ENCODE assay signal across 15 cellular contexts in the genomic region with DNA sequence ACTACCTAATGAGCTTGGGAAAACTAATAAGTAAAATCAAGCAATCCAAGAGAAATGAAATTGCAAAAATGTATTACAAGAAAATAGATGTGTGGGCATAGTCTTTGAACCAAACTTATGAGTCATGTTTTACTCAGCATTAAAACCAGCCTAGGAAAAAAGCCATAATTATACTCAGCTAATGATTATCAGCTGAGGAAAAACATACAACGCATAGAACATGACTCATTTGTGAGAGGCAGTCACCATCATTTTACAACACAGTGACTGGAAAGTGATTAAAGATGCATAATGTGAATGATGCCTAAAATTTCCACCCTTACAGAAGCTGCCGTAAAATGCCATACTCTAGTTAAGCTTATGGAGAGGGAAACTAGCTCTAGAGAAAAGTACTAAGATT.
DNase-seq lines count a peak whose midpoint lies in the region; ATAC-seq and TF ChIP-seq lines count a peak whose summit lies in the region.
"Had no signal": no experiment of that assay in that cellular context is flagged by ENCODE, and none has a peak within 500 bp of the region (broad histone marks: within the 10 kb centered on the region; RNA-seq: fewer than 3 reads in every experiment).

No MANE protein-coding gene starts in this region.

- no peak overlapping the region for H3K27ac ChIP-seq in breast epithelium
- H3K27ac ChIP-seq in PC-3 (ENCODE audit: low read length): no peak overlapping the region; the same call in 1 of the 2 replicates
- H3K27ac ChIP-seq: uterus had no signal

- H3K9me3 ChIP-seq in breast epithelium (peaks cover 0 to 11% of the 10 kb centered on the region in 2 donors), PC-3 (ENCODE audit: low read length) (no peaks in the 10 kb centered on the region)
- H3K9me3 ChIP-seq: BE2C, uterus had no signal

- no peak overlapping the region for H3K4me3 ChIP-seq in breast epithelium
- no peak overlapping the region for H3K4me3 ChIP-seq in PC-3 (ENCODE audit: low read length)
- H3K4me3 ChIP-seq: uterus had no signal

- H3K9me2 ChIP-seq in PC-3 (replicated peaks; ENCODE audit: low read length): no peaks in the 10 kb centered on the region

- H3K36me3 ChIP-seq in breast epithelium (no peaks in the 10 kb centered on the region), PC-3 (ENCODE audit: low read depth, low read length) (no peaks in the 10 kb centered on the region)
- H3K36me3 ChIP-seq: BE2C, uterus had no signal

- H3F3A ChIP-seq in PC-3 (ENCODE audit: low read length, unreplicated experiment): no peaks in the 10 kb centered on the region

- H3K27ac Mint-ChIP-seq in MCF 10A (ENCODE audit: low read depth, unreplicated experiment): no peak overlapping the region
- H3K27ac Mint-ChIP-seq: T-helper 2 cell treated with Interferon-gamma antibody and Interleukin-4, amounts not matched to agents 5 μg/mL and 100 μg/mL, for 36 hours had no signal

- peak; percentile 91 for ATAC-seq in PC-3
- no peak for ATAC-seq in HG02759 (IDR thresholded peaks at IDR 0.05; ENCODE audit: unreplicated experiment)
- no peak for ATAC-seq in GM18907 (IDR thresholded peaks at IDR 0.05; ENCODE audit: unreplicated experiment)
- ATAC-seq in HG02623 (IDR thresholded peaks at IDR 0.05; ENCODE audit: unreplicated experiment): no peak
- ATAC-seq: left ventricle myocardium superior had no signal

- H3K4me2 ChIP-seq in PC-3 (ENCODE audit: low read length): peak overlapping the region; percentile 35

- intact Hi-C loops in MCF 10A (cut with micrococcal nuclease) (no loop called here), breast epithelium (cut with DNase I; ENCODE audit: low total_unique reads) (no loop called here), PC-3 (cut with micrococcal nuclease) (no loop called here)

- H3K27me3 ChIP-seq in breast epithelium (no peaks in the 10 kb centered on the region), PC-3 (ENCODE audit: low read length) (no peaks in the 10 kb centered on the region)
- H3K27me3 ChIP-seq: BE2C, uterus had no signal

- TF ChIP-seq CTCF in MCF 10A (IDR thresholded peaks at IDR 0.05; ENCODE audit: unreplicated experiment) (no peak), breast epithelium (IDR thresholded peaks at IDR 0.05) (no peak), PC-3 (conservative IDR thresholded peaks at IDR 0.05; ENCODE audit: low read depth, low read length) (no peak)

- CTCF ChIA-PET in MCF 10A (lab: Yijun Ruan, JAX) (interaction anchor here (0.7 to 1.1 kb wide), 2 partner anchors 238 to 266 kb away, joined by 3 read pairs; a partner anchor contains a TSS), PC-3 (lab: Charles Lee) (no interaction called here)

- no peaks in the 10 kb centered on the region for H3K9me3 Mint-ChIP-seq in MCF 10A (ENCODE audit: unreplicated experiment)
- H3K9me3 Mint-ChIP-seq: T-helper 2 cell treated with Interferon-gamma antibody and Interleukin-4, amounts not matched to agents 5 μg/mL and 100 μg/mL, for 36 hours had no signal

- H3K4me1 Mint-ChIP-seq in MCF 10A (ENCODE audit: insufficient read depth, unreplicated experiment): no peaks in the 10 kb centered on the region

- POLR2A ChIA-PET in MCF 10A (lab: Yijun Ruan, JAX): interaction anchor here (0.9 kb wide), 3 partner anchors 9 to 282 kb away, joined by 3 read pairs; a partner anchor contains a TSS
- POLR2A ChIA-PET in PC-3 (lab: Charles Lee; ENCODE audit: unreplicated experiment): interaction anchor here (0.7 kb wide), 1 partner anchor 99 kb away, joined by 4 read pairs; no protein-coding TSS in a partner anchor

- no peak overlapping the region for H3K4me3 Mint-ChIP-seq in MCF 10A (ENCODE audit: unreplicated experiment)
- H3K4me3 Mint-ChIP-seq: T-helper 2 cell treated with Interferon-gamma antibody and Interleukin-4, amounts not matched to agents 5 μg/mL and 100 μg/mL, for 36 hours had no signal

- DNase-seq in MCF 10A (ENCODE audit: unreplicated experiment) (peak; percentile 64), breast epithelium (ENCODE audit: low spot score in 2 of 2) (no peak), PC-3 (peak; percentile 79), fibroblast of gingiva (ENCODE audit: low read depth) (peak; percentile 57)
- no peak for DNase-seq in activated CD4-positive, alpha-beta T cell treated with anti-CD3 and anti-CD28 coated beads for 48 hours
- DNase-seq: BE2C, dermis blood vessel endothelial cell, left ventricle myocardium superior, NCI-H1048, NCI-H345, uterus had no signal

- no peaks in the 10 kb centered on the region for H4K20me1 ChIP-seq in PC-3 (ENCODE audit: low read length)

- no peak overlapping the region for H2AFZ ChIP-seq in PC-3 (ENCODE audit: low read length)

- TF ChIP-seq POLR2A in breast epithelium (IDR thresholded peaks at IDR 0.05): no peak

- no peaks in the 10 kb centered on the region for H3K4me1 ChIP-seq in breast epithelium
- H3K4me1 ChIP-seq in PC-3 (ENCODE audit: insufficient read depth, low read length): peaks cover 11% of the 10 kb centered on the region; the same call in 1 of the 2 replicates
- H3K4me1 ChIP-seq: BE2C, uterus had no signal

- H3K9ac ChIP-seq in PC-3 (ENCODE audit: low read length): no peak overlapping the region

- H3K36me3 Mint-ChIP-seq in MCF 10A (ENCODE audit: insufficient read depth, unreplicated experiment): no peaks in the 10 kb centered on the region

- BruUV-seq in MCF 10A (replicated peaks; lab: Mats Ljungman, UMichigan) (no TSS peak), PC-3 (replicated peaks; lab: Mats Ljungman, UMichigan) (no TSS peak)

- H3K27me3 Mint-ChIP-seq in MCF 10A (ENCODE audit: insufficient read depth, unreplicated experiment): no peaks in the 10 kb centered on the region

- H3K79me2 ChIP-seq in PC-3 (ENCODE audit: low read length): no peaks in the 10 kb centered on the region

Comparison
In these comparisons a context has a peak if more than half of its experiments do, and no peak if none do; other contexts are left out.
1. DNase-seq: peak in MCF 10A (single experiment), PC-3 (single experiment) and fibroblast of gingiva (single experiment); none in breast epithelium (0 of 2) and activated CD4-positive, alpha-beta T cell treated with anti-CD3 and anti-CD28 coated beads for 48 hours (single experiment).